In genomic region chr1:245067257-245067656, GRCh38 we compare ENCODE assay signal across 18 cellular contexts.
DNase-seq lines count a peak whose midpoint lies in the region; FAIRE-seq and TF ChIP-seq lines count a peak whose summit lies in the region.
"Had no signal": no experiment of that assay in that cellular context is flagged by ENCODE, and none has a peak within 500 bp of the region (broad histone marks: within the 10 kb centered on the region; RNA-seq: fewer than 3 reads in every experiment).

No MANE protein-coding gene starts in this region.

- no peak for TF ChIP-seq CTCF in astrocyte (IDR thresholded peaks at IDR 0.05; ENCODE audit: insufficient read depth, low read depth, low read length)

- peaks cover 5% of the 10 kb centered on the region for H3K9me3 Mint-ChIP-seq in astrocyte (ENCODE audit: unreplicated experiment)
- H3K9me3 Mint-ChIP-seq in activated CD4-positive, alpha-beta T cell treated with anti-CD3 and anti-CD28 coated beads, Interleukin-2, amount 10 ng/mL, durations not matched to agents 7 days and 5 days = no peaks in the 10 kb centered on the region

- DNase-seq in EL = peak; percentile 10
- peak; percentile 55 for DNase-seq in HTR-8/SVneo (ENCODE audit: insufficient read length, low spot score)
- DNase-seq in astrocyte (ENCODE audit: low read depth) = peak; percentile 61
- peak; percentile 45 for DNase-seq in iris pigment epithelial cell (ENCODE audit: low read depth)
- no peak for DNase-seq in NCI-H1436 (lab: John Stamatoyannopoulos, UW)
- no peak for DNase-seq in activated CD4-positive, alpha-beta T cell treated with anti-CD3 and anti-CD28 coated beads, Interleukin-2, amount 10 ng/mL, durations not matched to agents 7 days and 5 days
- no peak for DNase-seq in activated CD4-positive, CD25-positive, alpha-beta regulatory T cell (lab: John Stamatoyannopoulos, UW)
- no peak for DNase-seq in NCI-H446 treated with DMSO at 0.1 percent for 48 hours (lab: John Stamatoyannopoulos, UW)
- DNase-seq: DND-41, H7, Karpas-422, NCI-H187 treated with DMSO at 0.1 percent for 48 hours, NCI-H748 treated with DMSO at 0.1 percent for 48 hours, OCI-M1, RPMI8226, SIG-M5 had no signal

- H3K9me3 ChIP-seq in astrocyte (ENCODE audit: insufficient read depth, low read depth, low read length) = no peaks in the 10 kb centered on the region

- H3K9ac ChIP-seq in astrocyte (ENCODE audit: low read length) = no peak overlapping the region
- H3K9ac ChIP-seq: BLaER1 treated with 17β-estradiol and CSF1 and Interleukin-3, amounts not matched to agents 10 nM and 100 nM had no signal

- H3K36me3 Mint-ChIP-seq in astrocyte (ENCODE audit: low read depth, unreplicated experiment) = peaks cover 9% of the 10 kb centered on the region
- no peaks in the 10 kb centered on the region for H3K36me3 Mint-ChIP-seq in activated CD4-positive, alpha-beta T cell treated with anti-CD3 and anti-CD28 coated beads, Interleukin-2, amount 10 ng/mL, durations not matched to agents 7 days and 5 days (ENCODE audit: low read depth)

- no peaks in the 10 kb centered on the region for H3K27me3 Mint-ChIP-seq in astrocyte (ENCODE audit: low read depth, unreplicated experiment)
- H3K27me3 Mint-ChIP-seq in activated CD4-positive, alpha-beta T cell treated with anti-CD3 and anti-CD28 coated beads, Interleukin-2, amount 10 ng/mL, durations not matched to agents 7 days and 5 days = no peaks in the 10 kb centered on the region

- H3K4me1 ChIP-seq in astrocyte (ENCODE audit: insufficient read depth, low read length) = no peaks in the 10 kb centered on the region
- H3K4me1 ChIP-seq: A549; BLaER1 treated with 17β-estradiol and CSF1 and Interleukin-3, amounts not matched to agents 10 nM and 100 nM had no signal

- H3K27ac Mint-ChIP-seq in astrocyte (ENCODE audit: unreplicated experiment) = no peak overlapping the region
- no peak overlapping the region for H3K27ac Mint-ChIP-seq in activated CD4-positive, alpha-beta T cell treated with anti-CD3 and anti-CD28 coated beads, Interleukin-2, amount 10 ng/mL, durations not matched to agents 7 days and 5 days

- no peaks in the 10 kb centered on the region for H4K20me1 ChIP-seq in astrocyte (ENCODE audit: insufficient read depth, low read length)
- H4K20me1 ChIP-seq: BLaER1 treated with 17β-estradiol and CSF1 and Interleukin-3, amounts not matched to agents 10 nM and 100 nM had no signal

- H3K79me2 ChIP-seq in astrocyte (ENCODE audit: insufficient read depth, low read length) = no peaks in the 10 kb centered on the region

- H3K4me3 Mint-ChIP-seq in astrocyte (ENCODE audit: unreplicated experiment) = no peak overlapping the region
- H3K4me3 Mint-ChIP-seq in activated CD4-positive, alpha-beta T cell treated with anti-CD3 and anti-CD28 coated beads, Interleukin-2, amount 10 ng/mL, durations not matched to agents 7 days and 5 days = no peak overlapping the region

- FAIRE-seq in HTR-8/SVneo (lab: Jason Lieb, UNC) (no peak), astrocyte (lab: Jason Lieb, UNC) (no peak)
- FAIRE-seq: A549 had no signal

- no peaks in the 10 kb centered on the region for H3K4me1 Mint-ChIP-seq in astrocyte (ENCODE audit: low read depth, unreplicated experiment)
- no peaks in the 10 kb centered on the region for H3K4me1 Mint-ChIP-seq in activated CD4-positive, alpha-beta T cell treated with anti-CD3 and anti-CD28 coated beads, Interleukin-2, amount 10 ng/mL, durations not matched to agents 7 days and 5 days

- no peaks in the 10 kb centered on the region for H3K27me3 ChIP-seq in astrocyte (ENCODE audit: insufficient read depth, low read length)
- H3K27me3 ChIP-seq: BLaER1 treated with 17β-estradiol and CSF1 and Interleukin-3, amounts not matched to agents 10 nM and 100 nM had no signal

- no peak overlapping the region for H3K4me2 ChIP-seq in astrocyte (ENCODE audit: low read length)
- H3K4me2 ChIP-seq: A549; BLaER1 treated with 17β-estradiol and CSF1 and Interleukin-3, amounts not matched to agents 10 nM and 100 nM had no signal

- H3K36me3 ChIP-seq in astrocyte (ENCODE audit: insufficient read depth, low read length) = no peaks in the 10 kb centered on the region

- H3K27ac ChIP-seq in astrocyte (ENCODE audit: low read depth, low read length) = no peak overlapping the region
- H3K27ac ChIP-seq: A549; BLaER1 treated with 17β-estradiol and CSF1 and Interleukin-3, amounts not matched to agents 10 nM and 100 nM had no signal

- CTCF ChIA-PET in activated CD4-positive, alpha-beta T cell treated with anti-CD3 and anti-CD28 coated beads, Interleukin-2, amount 10 ng/mL, durations not matched to agents 7 days and 5 days (lab: Charles Lee) = interaction anchor here (1.0 kb wide), 1 partner anchor 17 kb away, joined by 3 read pairs; no protein-coding TSS in a partner anchor

- H3K4me3 ChIP-seq in astrocyte (ENCODE audit: insufficient read depth, low read depth, low read length) = no peak overlapping the region
- H3K4me3 ChIP-seq: A549; BLaER1 treated with 17β-estradiol and CSF1 and Interleukin-3, amounts not matched to agents 10 nM and 100 nM had no signal

- POLR2A ChIA-PET in activated CD4-positive, alpha-beta T cell treated with anti-CD3 and anti-CD28 coated beads, Interleukin-2, amount 10 ng/mL, durations not matched to agents 7 days and 5 days (lab: Charles Lee) = no interaction called here

- H2AFZ ChIP-seq in astrocyte (ENCODE audit: low read depth, low read length) = no peak overlapping the region

Comparison
In these comparisons a context has a peak if more than half of its experiments do, and no peak if none do; other contexts are left out.
1. DNase-seq: peak in EL (single experiment), HTR-8/SVneo (single experiment), astrocyte (single experiment) and iris pigment epithelial cell (single experiment); none in NCI-H1436 (single experiment), activated CD4-positive, alpha-beta T cell treated with anti-CD3 and anti-CD28 coated beads, Interleukin-2, amount 10 ng/mL, durations not matched to agents 7 days and 5 days (single experiment), activated CD4-positive, CD25-positive, alpha-beta regulatory T cell (0 of 4) and NCI-H446 treated with DMSO at 0.1 percent for 48 hours (single experiment).